In the genomic region with DNA sequence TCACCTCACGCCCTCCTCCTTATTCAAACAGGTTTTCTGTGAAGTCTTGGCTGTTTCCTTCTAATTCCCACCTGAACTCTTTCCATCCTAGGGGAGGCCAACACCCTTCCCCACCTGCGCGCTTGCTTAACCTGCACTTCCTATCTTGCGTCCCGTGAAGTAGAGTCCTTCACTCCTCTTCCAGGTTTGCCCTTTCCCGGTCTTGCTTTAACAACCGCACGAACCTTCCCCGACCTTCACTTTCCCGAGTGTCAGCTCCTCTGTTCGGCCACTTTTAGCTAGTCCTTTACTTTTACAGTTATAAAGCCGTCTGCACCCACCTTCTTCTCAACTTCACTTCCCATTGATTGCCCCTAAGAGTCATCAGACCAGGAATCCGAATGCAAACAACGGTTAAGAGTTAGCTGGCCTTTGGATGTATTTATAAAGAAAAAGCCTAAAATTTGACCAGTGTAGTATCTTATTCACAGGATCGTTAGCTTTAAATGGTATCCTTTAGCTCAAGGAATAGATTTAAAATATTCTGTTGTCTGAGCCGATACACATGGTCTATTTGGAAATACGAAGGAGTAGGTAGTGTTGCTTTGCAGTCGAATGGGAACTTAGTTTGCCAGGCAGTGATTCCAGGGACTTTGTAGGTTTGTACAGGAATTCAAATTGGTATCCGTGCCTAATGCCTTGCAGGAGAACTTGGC, we compare ENCODE assay signal across 1 cellular context.
TF ChIP-seq lines count a peak whose summit lies in the region.

No MANE protein-coding gene starts in this region.

TF ChIP-seq in HCT116, 20 proteins besides CTCF, POLR2A, EP300 and RAD21 (continued from another document):
- TF ChIP-seq ZBTB33 (IDR thresholded peaks at IDR 0.05; ENCODE audit: extremely low read depth, insufficient replicate concordance, low read length) (no peak), EZH2 (IDR thresholded peaks at IDR 0.05) (no peak), ZFX (IDR thresholded peaks at IDR 0.05) (no peak)
